Comparison of ENCODE assay signal across 8 cellular contexts in the genomic region with DNA sequence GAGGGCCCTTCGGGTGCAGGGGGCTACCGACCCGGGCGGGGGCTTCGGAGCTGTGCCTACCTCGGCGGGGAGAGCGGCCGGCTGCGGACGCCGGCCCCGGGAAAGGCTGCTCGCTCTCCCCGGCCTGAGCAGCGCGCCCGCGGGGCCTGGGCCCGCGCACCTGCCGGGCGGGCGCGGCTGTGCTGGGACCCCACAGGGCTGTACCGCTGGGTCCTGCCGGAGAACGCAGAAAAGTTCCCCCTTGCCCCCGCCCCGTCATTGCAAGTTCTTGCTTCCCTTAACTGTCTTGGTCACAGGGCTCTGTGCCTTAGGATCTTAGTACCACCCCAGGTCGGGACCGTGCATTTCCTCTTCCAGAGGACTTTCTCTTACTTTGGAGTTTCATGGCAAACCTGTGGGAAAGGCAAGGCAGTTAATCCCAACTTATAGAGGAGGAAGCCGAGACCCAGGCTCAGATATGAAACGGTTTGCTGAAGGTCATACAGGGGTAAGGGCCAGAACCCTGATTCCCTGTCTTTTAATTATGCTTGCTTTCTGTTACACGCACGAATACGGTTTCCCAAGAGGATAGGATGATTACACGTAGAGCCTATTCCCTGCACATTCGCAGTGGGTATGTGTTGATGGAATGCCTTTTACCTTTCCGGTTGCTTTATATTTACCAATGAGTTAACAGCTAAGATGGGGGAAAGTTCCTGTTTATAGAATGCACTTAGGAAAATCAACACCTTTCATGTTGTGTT. TPM values are rescaled to one million over a fixed set of nuclear protein-coding genes. Genes with fewer than 3 reads are reported as not detected.
DNase-seq lines count a peak whose midpoint lies in the region; ATAC-seq and TF ChIP-seq lines count a peak whose summit lies in the region.

No MANE protein-coding gene starts in this region.

- H3K27me3 Mint-ChIP-seq in activated CD8-positive, alpha-beta T cell treated with anti-CD3 and anti-CD28 coated beads, Interleukin-2, amount 10 ng/mL, durations not matched to agents 7 days and 5 days (ENCODE audit: low read depth): no peaks in the 10 kb centered on the region

- H3K36me3 ChIP-seq in DOHH2 (ENCODE audit: control insufficient read depth, low read length) (peaks cover 24% of the 10 kb centered on the region), gastroesophageal sphincter (no peaks in the 10 kb centered on the region), neuronal stem cell (replicated peaks in 1 of 2; ENCODE audit: control insufficient read depth in 2 of 2, insufficient read depth in 2 of 2, low read length in 2 of 2) (peaks cover 0 to 34% of the 10 kb centered on the region in 2 donors)

- H3K27ac ChIP-seq in DOHH2 (ENCODE audit: low read depth, low read length): no peak overlapping the region
- peak overlapping the region; percentile 62 to 95 (median 92) for H3K27ac ChIP-seq in gastroesophageal sphincter
- no peak overlapping the region for H3K27ac ChIP-seq in neuronal stem cell (replicated peaks; ENCODE audit: low read length)

- H3K4me3 Mint-ChIP-seq in activated CD8-positive, alpha-beta T cell treated with anti-CD3 and anti-CD28 coated beads, Interleukin-2, amount 10 ng/mL, durations not matched to agents 7 days and 5 days: peak overlapping the region; percentile 94

- no peak for TF ChIP-seq POLR2A in gastroesophageal sphincter (IDR thresholded peaks at IDR 0.05)

- H4K8ac ChIP-seq in neuronal stem cell (ENCODE audit: low read depth, low read length): no peak overlapping the region

- peaks cover 47% of the 10 kb centered on the region for H3K4me1 Mint-ChIP-seq in activated CD8-positive, alpha-beta T cell treated with anti-CD3 and anti-CD28 coated beads, Interleukin-2, amount 10 ng/mL, durations not matched to agents 7 days and 5 days (ENCODE audit: low read depth)

- H3K79me1 ChIP-seq in neuronal stem cell (ENCODE audit: low read depth, low read length): no peaks in the 10 kb centered on the region

- H3K4ac ChIP-seq in neuronal stem cell (ENCODE audit: low read length): no peak overlapping the region

- peak overlapping the region; percentile 82 for H3K14ac ChIP-seq in neuronal stem cell (ENCODE audit: low read length)

- H3K4me1 ChIP-seq in DOHH2 (ENCODE audit: control insufficient read depth, low read length): peaks cover 25% of the 10 kb centered on the region
- peaks cover 0 to 58% (median 0%) of the 10 kb centered on the region in 3 donors for H3K4me1 ChIP-seq in gastroesophageal sphincter
- H3K4me1 ChIP-seq in neuronal stem cell (ENCODE audit: control insufficient read depth in 2 of 2, insufficient read depth in 1 of 2, low read depth in 1 of 2, low read length in 2 of 2): peaks cover 2 to 12% of the 10 kb centered on the region in 2 donors

- WGBS in gastroesophageal sphincter (ENCODE audit: low coverage in 1 of 2), 2 donors: 5% methylated on average over 8 to 9 of the region's 40 CpGs
- no CpG with 5 or more reads among the region's 40 CpGs for WGBS in neuronal stem cell (ENCODE audit: extremely low coverage in 2 of 2, insufficient read length in 2 of 2, insufficient replicate concordance in 1 of 2), 2 donors

- H3K4me3 ChIP-seq in DOHH2 (ENCODE audit: low read length): peak overlapping the region; percentile 89
- peak overlapping the region; percentile 52 to 85 for H3K4me3 ChIP-seq in gastroesophageal sphincter
- H3K4me3 ChIP-seq in neuronal stem cell (ENCODE audit: low read length in 2 of 2): peak overlapping the region; percentile 59 to 88

- no peak overlapping the region for H2BK12ac ChIP-seq in neuronal stem cell (ENCODE audit: low read length)

- peak overlapping the region; percentile 93 for H2AFZ ChIP-seq in neuronal stem cell (ENCODE audit: low read length)

- peaks cover 15% of the 10 kb centered on the region for H4K20me1 ChIP-seq in DOHH2 (ENCODE audit: control insufficient read depth, insufficient read depth, low read depth, low read length)

- H3F3A ChIP-seq in DOHH2 (ENCODE audit: control insufficient read depth, insufficient read depth): peaks cover 9% of the 10 kb centered on the region; the same call in 1 of the 2 replicates

- H2BK120ac ChIP-seq in neuronal stem cell (ENCODE audit: low read depth, low read length): peak overlapping the region; percentile 72

- peak overlapping the region; percentile 65 for H3K23ac ChIP-seq in neuronal stem cell (ENCODE audit: low read depth, low read length, poor library complexity)

- H3K27ac Mint-ChIP-seq in activated CD8-positive, alpha-beta T cell treated with anti-CD3 and anti-CD28 coated beads, Interleukin-2, amount 10 ng/mL, durations not matched to agents 7 days and 5 days: peak overlapping the region; percentile 90

- H3K36me3 Mint-ChIP-seq in activated CD8-positive, alpha-beta T cell treated with anti-CD3 and anti-CD28 coated beads, Interleukin-2, amount 10 ng/mL, durations not matched to agents 7 days and 5 days (ENCODE audit: low read depth): peaks cover 23% of the 10 kb centered on the region

- H3K79me2 ChIP-seq in DOHH2 (ENCODE audit: control insufficient read depth, low read length): peaks cover 47% of the 10 kb centered on the region

- ATAC-seq in GM21447 (IDR thresholded peaks at IDR 0.05; ENCODE audit: unreplicated experiment) (peak; percentile 21), gastroesophageal sphincter (peak; percentile 32)
- peak; percentile 45 for ATAC-seq in activated CD8-positive, alpha-beta T cell treated with anti-CD3 and anti-CD28 coated beads, Interleukin-2, amount 10 ng/mL, durations not matched to agents 7 days and 5 days

- H3K9ac ChIP-seq in neuronal stem cell (ENCODE audit: low read depth, low read length, poor library complexity): peak overlapping the region; percentile 81

- H3K18ac ChIP-seq in neuronal stem cell (ENCODE audit: low read length): peak overlapping the region; percentile 95

- no peak overlapping the region for H2AK5ac ChIP-seq in neuronal stem cell (ENCODE audit: low read depth, low read length)

- TF ChIP-seq EP300 in gastroesophageal sphincter (IDR thresholded peaks at IDR 0.05): no peak

- no peaks in the 10 kb centered on the region for H3K9me2 ChIP-seq in DOHH2 (replicated peaks; ENCODE audit: control insufficient read depth, low read length)

- peak overlapping the region; percentile 90 for H3K4me2 ChIP-seq in DOHH2 (ENCODE audit: low read length)
- H3K4me2 ChIP-seq in neuronal stem cell (ENCODE audit: insufficient read depth, low read length, poor library complexity, severe bottlenecking): peak overlapping the region; percentile 98

- POLR2A ChIA-PET in activated CD8-positive, alpha-beta T cell treated with anti-CD3 and anti-CD28 coated beads, Interleukin-2, amount 10 ng/mL, durations not matched to agents 7 days and 5 days (lab: Charles Lee): interaction anchor here (0.6 to 1.7 kb wide), 5 partner anchors 20 to 214 kb away, joined by 3 to 8 read pairs (median 4); no protein-coding TSS in a partner anchor

- no peak overlapping the region for H2BK15ac ChIP-seq in neuronal stem cell (ENCODE audit: low read length)

- H3K27me3 ChIP-seq in DOHH2 (ENCODE audit: control insufficient read depth, low read length) (no peaks in the 10 kb centered on the region), gastroesophageal sphincter (no peaks in the 10 kb centered on the region), neuronal stem cell (ENCODE audit: control insufficient read depth in 3 of 3, insufficient read depth in 3 of 3, low read depth in 1 of 3, low read length in 3 of 3) (peaks cover 0 to 25% (median 0%) of the 10 kb centered on the region in 3 experiments)

- H3K9me3 ChIP-seq in DOHH2 (ENCODE audit: control insufficient read depth, insufficient read depth, low read length) (no peaks in the 10 kb centered on the region), gastroesophageal sphincter (no peaks in the 10 kb centered on the region), neuronal stem cell (replicated peaks in 1 of 2; ENCODE audit: control insufficient read depth in 2 of 2, insufficient read depth in 1 of 2, low read depth in 1 of 2, low read length in 2 of 2) (no peaks in the 10 kb centered on the region)

- peak overlapping the region; percentile 24 for H2BK5ac ChIP-seq in neuronal stem cell (ENCODE audit: low read length)

- peak; percentile 3 for TF ChIP-seq CTCF in DOHH2 (IDR thresholded peaks at IDR 0.05; ENCODE audit: low read depth, low read length, poor library complexity, severe bottlenecking)
- TF ChIP-seq CTCF in gastroesophageal sphincter (IDR thresholded peaks at IDR 0.05): no peak

- CTCF ChIA-PET in activated CD8-positive, alpha-beta T cell treated with anti-CD3 and anti-CD28 coated beads, Interleukin-2, amount 10 ng/mL, durations not matched to agents 7 days and 5 days (lab: Charles Lee): interaction anchor here (1.1 to 3.0 kb wide), 5 partner anchors 16 to 215 kb away, joined by 3 to 17 read pairs (median 6); no protein-coding TSS in a partner anchor

- DNase-seq in HuH-7.5 (ENCODE audit: low spot score) (peak; percentile 44), neuronal stem cell (ENCODE audit: low spot score) (no peak), inferior parietal cortex (ENCODE audit: extremely low spot score) (no peak), NCI-H345 treated with DMSO at 0.1 percent for 48 hours (lab: John Stamatoyannopoulos, UW; ENCODE audit: unreplicated experiment) (no peak)
- DNase-seq in activated CD8-positive, alpha-beta T cell treated with anti-CD3 and anti-CD28 coated beads, Interleukin-2, amount 10 ng/mL, durations not matched to agents 7 days and 5 days: peak; percentile 43

- peak overlapping the region; percentile 53 for H4K91ac ChIP-seq in neuronal stem cell (ENCODE audit: low read depth, low read length, poor library complexity)

- H3K9me3 Mint-ChIP-seq in activated CD8-positive, alpha-beta T cell treated with anti-CD3 and anti-CD28 coated beads, Interleukin-2, amount 10 ng/mL, durations not matched to agents 7 days and 5 days (ENCODE audit: insufficient read depth): no peaks in the 10 kb centered on the region

RNA-seq across cellular contexts. Expression of gene PCGF5, which starts 0.7 kb away (rescaled TPM):
- 10 to 100 TPM; 46.2 to 46.7 TPM for total RNA-seq in activated CD8-positive, alpha-beta T cell treated with anti-CD3 and anti-CD28 coated beads, Interleukin-2, amount 10 ng/mL, durations not matched to agents 7 days and 5 days
- total RNA-seq in gastroesophageal sphincter: 10 to 100 TPM; 51.5 to 81.6 (median 66.1) TPM
- 9.6 TPM for polyA plus RNA-seq in neuronal stem cell (2013, experiment 1 of 2)
- polyA plus RNA-seq in neuronal stem cell (2013, experiment 2 of 2): 9.4 TPM

Comparison
In these comparisons a context has a peak if more than half of its experiments do, and no peak if none do; other contexts are left out.
1. H3K27ac ChIP-seq: peak in gastroesophageal sphincter (4 of 4); none in DOHH2 (single experiment) and neuronal stem cell (single experiment).
2. DNase-seq: peak in HuH-7.5 (single experiment) and activated CD8-positive, alpha-beta T cell treated with anti-CD3 and anti-CD28 coated beads, Interleukin-2, amount 10 ng/mL, durations not matched to agents 7 days and 5 days (single experiment); none in neuronal stem cell (single experiment), inferior parietal cortex (single experiment) and NCI-H345 treated with DMSO at 0.1 percent for 48 hours (single experiment).
3. Peak in every context shown above with its lines, with median percentiles within 50 percentile points of each other: H3K4me3 ChIP-seq and ATAC-seq.